ENCODE assay signal across 31 cellular contexts in the genomic region with DNA sequence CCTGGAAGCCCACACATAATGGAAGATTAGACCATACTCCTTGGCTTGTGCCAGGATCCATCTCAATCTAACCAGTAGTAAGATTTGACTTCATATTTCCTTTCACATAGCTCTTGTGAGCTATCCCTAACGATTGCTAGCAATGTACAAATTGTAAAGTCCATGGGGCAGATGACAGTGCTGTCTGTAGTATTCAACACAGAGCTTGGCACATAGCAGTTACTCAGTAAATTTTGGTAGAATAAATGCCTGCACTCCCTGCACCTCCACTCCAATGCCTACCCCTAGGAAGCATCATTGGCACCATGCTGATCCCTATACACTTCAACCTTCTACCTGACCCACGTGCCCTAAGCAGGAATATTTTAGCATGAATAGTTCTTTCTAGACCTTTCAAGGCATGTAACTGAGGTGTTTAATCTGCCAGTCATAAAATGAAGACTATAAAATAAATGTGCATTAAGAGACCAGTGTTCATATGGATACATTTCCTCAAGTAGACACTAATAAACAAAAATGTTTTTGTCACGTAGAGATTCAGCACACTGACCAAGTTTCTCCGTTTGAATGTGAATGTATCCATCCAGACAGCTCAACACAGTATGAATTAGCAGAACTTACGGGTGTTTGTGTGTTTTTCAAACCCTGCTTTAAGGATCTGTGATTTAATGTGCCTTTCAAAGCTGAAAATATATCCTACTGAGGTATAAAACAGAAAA.
"Had no signal": no experiment of that assay in that cellular context is flagged by ENCODE, and none has a peak within 500 bp of the region (broad histone marks: within the 10 kb centered on the region; RNA-seq: fewer than 3 reads in every experiment).

No MANE protein-coding gene starts in this region.

- H3K27me3 Mint-ChIP-seq: activated T-helper 17 cell treated with anti-CD3 and anti-CD28 coated beads, Interleukin-2, amount 50 U/mL, for 72 hours had no signal

- H3K9me3 Mint-ChIP-seq: activated CD8-positive, alpha-beta T cell treated with anti-CD3 and anti-CD28 coated beads for 36 hours; activated naive CD8-positive, alpha-beta T cell treated with anti-CD3 and anti-CD28 coated beads for 36 hours; activated T-cell treated with anti-CD3 and anti-CD28 coated beads, Interleukin-2, amount 50 U/mL, for 72 hours had no signal

- ATAC-seq: activated CD8-positive, alpha-beta T cell treated with anti-CD3 and anti-CD28 coated beads for 36 hours; activated T-cell treated with anti-CD3 and anti-CD28 coated beads, Interleukin-2, amount 50 U/mL, for 72 hours; activated T-helper 17 cell treated with anti-CD3 and anti-CD28 coated beads, Interleukin-2, amount 50 U/mL, for 72 hours; Panc1 had no signal

- H3K27ac ChIP-seq: brain microvascular endothelial cell, SJCRH30, SK-N-MC, WERI-Rb-1 had no signal

- H3K36me3 ChIP-seq: brain microvascular endothelial cell, MG63, SJCRH30, WERI-Rb-1 had no signal

- H3K4me3 ChIP-seq: MG63, SJCRH30, SK-N-MC had no signal

- H3K36me3 Mint-ChIP-seq: activated naive CD8-positive, alpha-beta T cell treated with anti-CD3 and anti-CD28 coated beads for 36 hours had no signal

- H3K27me3 ChIP-seq: brain microvascular endothelial cell, MG63, SJCRH30 had no signal

- H3K4me1 Mint-ChIP-seq: activated naive CD8-positive, alpha-beta T cell treated with anti-CD3 and anti-CD28 coated beads for 36 hours; activated T-helper 17 cell treated with anti-CD3 and anti-CD28 coated beads, Interleukin-2, amount 50 U/mL, for 72 hours had no signal

- H3K9me3 ChIP-seq: MG63, SJCRH30 had no signal

- H3K4me1 ChIP-seq: SJCRH30 had no signal

- DNase-seq: activated CD4-positive, alpha-beta T cell treated with anti-CD3 and anti-CD28 coated beads for 1 hour; activated CD4-positive, alpha-beta T cell treated with anti-CD3 and anti-CD28 coated beads for 48 hours; activated CD4-positive, CD25-positive, alpha-beta regulatory T cell; activated CD8-positive, alpha-beta T cell treated with anti-CD3 and anti-CD28 coated beads for 36 hours; activated effector memory CD4-positive, alpha-beta T cell treated with anti-CD3 and anti-CD28 coated beads, Interleukin-2, amount 50 U/mL, for 16 hours; activated naive CD4-positive, alpha-beta T cell; activated naive CD4-positive, alpha-beta T cell treated with anti-CD3 and anti-CD28 coated beads, Interleukin-2, amount 50 U/mL, for 16 hours; activated naive CD8-positive, alpha-beta T cell treated with anti-CD3 and anti-CD28 coated beads for 36 hours; activated T-cell treated with anti-CD3 and anti-CD28 coated beads, Interleukin-2, amount 50 U/mL, for 1 hour; activated T-cell treated with anti-CD3 and anti-CD28 coated beads, Interleukin-2, amount 50 U/mL, for 72 hours; amniotic stem cell; aorta; brain microvascular endothelial cell; Kasumi-1; KG1; MG63; NCI-H1048; NCI-H1105 treated with DMSO at 0.1 percent for 48 hours; NCI-H1436; NCI-H1694; NCI-H1930; NCI-H2081 treated with DMSO at 0.1 percent for 48 hours; NCI-H345; NCI-H524 treated with DMSO at 0.1 percent for 48 hours; SHP77; SJCRH30; T1000; WERI-Rb-1 had no signal

- H3K27ac Mint-ChIP-seq: activated CD8-positive, alpha-beta T cell treated with anti-CD3 and anti-CD28 coated beads for 36 hours; activated naive CD8-positive, alpha-beta T cell treated with anti-CD3 and anti-CD28 coated beads for 36 hours; activated T-cell treated with anti-CD3 and anti-CD28 coated beads, Interleukin-2, amount 50 U/mL, for 72 hours; activated T-helper 17 cell treated with anti-CD3 and anti-CD28 coated beads, Interleukin-2, amount 50 U/mL, for 72 hours had no signal

- H3K4me3 Mint-ChIP-seq: activated CD8-positive, alpha-beta T cell treated with anti-CD3 and anti-CD28 coated beads for 36 hours; activated naive CD8-positive, alpha-beta T cell treated with anti-CD3 and anti-CD28 coated beads for 36 hours; activated T-cell treated with anti-CD3 and anti-CD28 coated beads, Interleukin-2, amount 50 U/mL, for 72 hours; activated T-helper 17 cell treated with anti-CD3 and anti-CD28 coated beads, Interleukin-2, amount 50 U/mL, for 72 hours had no signal
